ENCODE assay signal across 7 cellular contexts in the genomic region with DNA sequence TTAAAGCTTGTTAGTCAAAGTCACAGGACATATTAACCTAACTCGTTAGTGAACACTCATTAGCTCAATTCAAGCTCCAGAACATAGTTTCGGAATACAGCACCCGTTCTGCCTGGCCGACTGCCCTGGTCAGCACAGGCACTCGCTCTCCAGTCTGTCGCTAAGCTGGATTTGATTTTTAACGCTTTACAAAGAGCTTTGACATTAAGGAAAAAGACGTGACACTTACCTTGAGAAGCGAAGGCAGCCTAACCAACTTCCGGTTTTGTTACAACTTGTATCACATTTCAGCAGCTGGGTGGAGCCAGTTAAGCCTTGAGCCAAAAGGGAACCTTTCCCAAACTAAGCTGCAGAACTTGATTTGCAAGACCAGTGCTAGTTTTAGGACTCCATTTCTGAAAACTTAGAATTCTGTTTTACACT. TPM values are rescaled to one million over a fixed set of nuclear protein-coding genes. Genes with fewer than 3 reads are reported as not detected.
DNase-seq lines count a peak whose midpoint lies in the region; ATAC-seq and TF ChIP-seq lines count a peak whose summit lies in the region.

A gene with protein sequence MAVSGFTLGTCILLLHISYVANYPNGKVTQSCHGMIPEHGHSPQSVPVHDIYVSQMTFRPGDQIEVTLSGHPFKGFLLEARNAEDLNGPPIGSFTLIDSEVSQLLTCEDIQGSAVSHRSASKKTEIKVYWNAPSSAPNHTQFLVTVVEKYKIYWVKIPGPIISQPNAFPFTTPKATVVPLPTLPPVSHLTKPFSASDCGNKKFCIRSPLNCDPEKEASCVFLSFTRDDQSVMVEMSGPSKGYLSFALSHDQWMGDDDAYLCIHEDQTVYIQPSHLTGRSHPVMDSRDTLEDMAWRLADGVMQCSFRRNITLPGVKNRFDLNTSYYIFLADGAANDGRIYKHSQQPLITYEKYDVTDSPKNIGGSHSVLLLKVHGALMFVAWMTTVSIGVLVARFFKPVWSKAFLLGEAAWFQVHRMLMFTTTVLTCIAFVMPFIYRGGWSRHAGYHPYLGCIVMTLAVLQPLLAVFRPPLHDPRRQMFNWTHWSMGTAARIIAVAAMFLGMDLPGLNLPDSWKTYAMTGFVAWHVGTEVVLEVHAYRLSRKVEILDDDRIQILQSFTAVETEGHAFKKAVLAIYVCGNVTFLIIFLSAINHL (minus strand): TSS at position 258 of the 423 bp plus-strand sequence. CDS start 17,867 bp downstream, outside the sequence.

- peaks cover 30% of the 10 kb centered on the region for H3K4me1 ChIP-seq in OCI-LY1 (ENCODE audit: insufficient read depth, low read length, severe bottlenecking)
- H3K4me1 ChIP-seq in parathyroid adenoma: no peaks in the 10 kb centered on the region

- peak within 1 kb of the TSS; percentile 91 for H3K4me3 Mint-ChIP-seq in activated naive CD4-positive, alpha-beta T cell treated with anti-CD3 and anti-CD28 coated beads, Interleukin-2, amount 50 U/mL, for 24 hours

- H3K4me3 ChIP-seq in OCI-LY1 (ENCODE audit: low read depth, low read length, poor library complexity, severe bottlenecking) (peak within 1 kb of the TSS; percentile 95), parathyroid adenoma (ENCODE audit: low read depth, low read length) (peak within 1 kb of the TSS; percentile 63)

- peak within 1 kb of the TSS; percentile 97 for H3K9ac ChIP-seq in OCI-LY1 (ENCODE audit: low read length)
- H3K9ac ChIP-seq in parathyroid adenoma: no peak within 1 kb of the TSS

- no peaks in the 10 kb centered on the region for H3K9me2 ChIP-seq in OCI-LY1 (ENCODE audit: low read depth, low read length)

- H3K27me3 ChIP-seq in OCI-LY1 (ENCODE audit: insufficient read depth, low read length) (no peaks in the 10 kb centered on the region), parathyroid adenoma (ENCODE audit: control insufficient read depth, insufficient read depth, low read length) (no peaks in the 10 kb centered on the region)

- H3F3A ChIP-seq in OCI-LY1 (ENCODE audit: insufficient read depth, low read length): no peaks in the 10 kb centered on the region

- peak within 1 kb of the TSS; percentile 43 for H3K27ac Mint-ChIP-seq in activated naive CD4-positive, alpha-beta T cell treated with anti-CD3 and anti-CD28 coated beads, Interleukin-2, amount 50 U/mL, for 24 hours

- H3K4me1 Mint-ChIP-seq in activated naive CD4-positive, alpha-beta T cell treated with anti-CD3 and anti-CD28 coated beads, Interleukin-2, amount 50 U/mL, for 24 hours: peaks cover 6% of the 10 kb centered on the region

- H3K79me2 ChIP-seq in OCI-LY1 (ENCODE audit: insufficient read depth, low read length): peaks cover 17% of the 10 kb centered on the region
- H3K79me2 ChIP-seq in parathyroid adenoma: no peaks in the 10 kb centered on the region

- no peaks in the 10 kb centered on the region for H3K9me3 Mint-ChIP-seq in activated naive CD4-positive, alpha-beta T cell treated with anti-CD3 and anti-CD28 coated beads, Interleukin-2, amount 50 U/mL, for 24 hours

- H2AFZ ChIP-seq in OCI-LY1 (ENCODE audit: low read length): peak within 1 kb of the TSS; percentile 99
- peak within 1 kb of the TSS; percentile 85 for H2AFZ ChIP-seq in parathyroid adenoma

- TF ChIP-seq CTCF in OCI-LY1 (IDR thresholded peaks at IDR 0.05; ENCODE audit: low read length) (no peak), parathyroid adenoma (IDR thresholded peaks at IDR 0.05) (no peak)

- ATAC-seq in GM21529 (IDR thresholded peaks at IDR 0.05; ENCODE audit: unreplicated experiment): peak; percentile 94

- peaks cover 5% of the 10 kb centered on the region for H3K27me3 Mint-ChIP-seq in activated naive CD4-positive, alpha-beta T cell treated with anti-CD3 and anti-CD28 coated beads, Interleukin-2, amount 50 U/mL, for 24 hours

- no peaks in the 10 kb centered on the region for H3K36me3 ChIP-seq in OCI-LY1 (ENCODE audit: insufficient read depth, low read length)
- H3K36me3 ChIP-seq in parathyroid adenoma (ENCODE audit: control insufficient read depth, insufficient read depth, low read length): no peaks in the 10 kb centered on the region

- H3K9me3 ChIP-seq in OCI-LY1 (ENCODE audit: low read length) (no peaks in the 10 kb centered on the region), parathyroid adenoma (ENCODE audit: control insufficient read depth, low read length) (no peaks in the 10 kb centered on the region)

- DNase-seq in GM04504 (ENCODE audit: low read depth) (peak; percentile 26), HUDEP-2 (lab: John Stamatoyannopoulos, UW; ENCODE audit: unreplicated experiment in 76 of 76) (peak in 73 of 76 experiments; percentile 21 to 89 (median 69)), cardiac septum (ENCODE audit: low spot score) (peak; percentile 78)

- H3K4me2 ChIP-seq in OCI-LY1 (ENCODE audit: low read length): peak within 1 kb of the TSS; percentile 95
- peak within 1 kb of the TSS; percentile 67 for H3K4me2 ChIP-seq in parathyroid adenoma (ENCODE audit: low read length)

- H3K36me3 Mint-ChIP-seq in activated naive CD4-positive, alpha-beta T cell treated with anti-CD3 and anti-CD28 coated beads, Interleukin-2, amount 50 U/mL, for 24 hours: peaks cover 2% of the 10 kb centered on the region

- H4K20me1 ChIP-seq in OCI-LY1 (ENCODE audit: insufficient read depth, low read length): no peaks in the 10 kb centered on the region

- intact Hi-C loops in cardiac septum (cut with DNase I): no loop called here

- peak within 1 kb of the TSS; percentile 80 for H3K27ac ChIP-seq in OCI-LY1 (ENCODE audit: low read depth, low read length, poor library complexity, severe bottlenecking)
- H3K27ac ChIP-seq in parathyroid adenoma: peak within 1 kb of the TSS; percentile 90

RNA-seq across cellular contexts. Expression of the gene that starts here (rescaled TPM):
- total RNA-seq in cardiac septum: 4.0 TPM

Comparison
In these comparisons a context has a peak if more than half of its experiments do, and no peak if none do; other contexts are left out.
1. Peak in every context shown above with its lines: DNase-seq, ATAC-seq, H3K4me3 ChIP-seq and H3K27ac ChIP-seq.
2. DNase-seq: peak in every context shown above with its lines; median percentile 78 in cardiac septum; 69 in HUDEP-2; 26 in GM04504.